ENCODE assay signal across 25 cellular contexts in genomic region chrX:1137531-1137930, GRCh38.
DNase-seq lines count a peak whose midpoint lies in the region; ATAC-seq and TF ChIP-seq lines count a peak whose summit lies in the region.
"Had no signal": no experiment of that assay in that cellular context is flagged by ENCODE, and none has a peak within 500 bp of the region (broad histone marks: within the 10 kb centered on the region; RNA-seq: fewer than 3 reads in every experiment).

No MANE protein-coding gene starts in this region.

- POLR2A ChIA-PET in WTC11 (lab: Charles Lee), result no interaction called here

- no peaks in the 10 kb centered on the region for H3K36me3 ChIP-seq in spleen

- H3K27ac Mint-ChIP-seq in WTC11 (0 out of 2 replicates have a peak overlapping the region, but pooled peaks have one; percentile 9), glutamatergic neuron (ENCODE audit: unreplicated experiment) (peak overlapping the region; percentile 53)
- H3K27ac Mint-ChIP-seq: IgD-negative memory B cell had no signal

- peak; percentile 17 for DNase-seq in activated CD8-positive, alpha-beta memory T cell treated with anti-CD3 and anti-CD28 coated beads for 24 hours
- DNase-seq in activated CD8-positive, alpha-beta memory T cell treated with anti-CD3 and anti-CD28 coated beads, Interleukin-2, amount 50 U/mL, for 4 hours, result no peak
- DNase-seq in WTC11 (ENCODE audit: low spot score), result no peak
- DNase-seq in glutamatergic neuron, result no peak
- DNase-seq in spleen, result peak; percentile 51
- DNase-seq in SW480 (ENCODE audit: low spot score), result no peak
- no peak for DNase-seq in GM19240 (ENCODE audit: insufficient read length, low spot score)
- no peak for DNase-seq in ACHN
- DNase-seq: 8988T, Calu3, DMS79 treated with DMSO at 0.1 percent for 48 hours, GF-D8, GOT3, NCI-H1048, NCI-H1417, NCI-H1694, NCI-H2029 treated with DMSO at 0.1 percent for 48 hours, NCI-H2227 treated with DMSO at 0.1 percent for 48 hours, NCI-H526 treated with DMSO at 0.1 percent for 48 hours, PC-9, RPMI8226, SHP77 had no signal

- TF ChIP-seq CTCF in WTC11 (IDR thresholded peaks at IDR 0.05), result no peak
- no peak for TF ChIP-seq CTCF in glutamatergic neuron (IDR thresholded peaks at IDR 0.05; ENCODE audit: partially characterized antibody, unreplicated experiment)
- TF ChIP-seq CTCF in spleen (IDR thresholded peaks at IDR 0.05 in 8 of 11, conservative IDR thresholded peaks at IDR 0.05 in 3 of 11), result no peak

- H3K36me3 Mint-ChIP-seq in WTC11, result peaks cover 4% of the 10 kb centered on the region; the same call in 1 of the 2 replicates
- H3K36me3 Mint-ChIP-seq in glutamatergic neuron (ENCODE audit: unreplicated experiment), result peaks cover 6% of the 10 kb centered on the region

- ATAC-seq in WTC11, result no peak
- ATAC-seq: HCT116 had no signal

- H3K9me3 ChIP-seq in spleen, result peaks cover 0 to 46% (median 0%) of the 10 kb centered on the region in 8 donors

- no peaks in the 10 kb centered on the region for H3K4me1 ChIP-seq in spleen

- H3K9me3 Mint-ChIP-seq in WTC11 (peaks cover 8% of the 10 kb centered on the region), glutamatergic neuron (ENCODE audit: unreplicated experiment) (peaks cover 4% of the 10 kb centered on the region)

- no peak overlapping the region for H3K4me3 ChIP-seq in spleen
- H3K4me3 ChIP-seq: PC-9 had no signal

- no peak overlapping the region for H3K4me3 Mint-ChIP-seq in WTC11
- no peak overlapping the region for H3K4me3 Mint-ChIP-seq in glutamatergic neuron (ENCODE audit: unreplicated experiment)
- H3K4me3 Mint-ChIP-seq: IgD-negative memory B cell had no signal

- whole genome bisulfite sequencing in spleen, 5 donors, result 77 to 92% (median 83%) methylated on average over 10 of the region's 10 CpGs

- no peaks in the 10 kb centered on the region; the same call in 1 of the 2 replicates for H3K27me3 Mint-ChIP-seq in WTC11 (ENCODE audit: low read depth)
- H3K27me3 Mint-ChIP-seq in glutamatergic neuron (ENCODE audit: unreplicated experiment), result peaks cover 8% of the 10 kb centered on the region
- H3K27me3 Mint-ChIP-seq: IgD-negative memory B cell had no signal

- CTCF ChIA-PET in WTC11 (lab: Charles Lee), result no interaction called here

- in situ Hi-C loops in ACHN (cut with HindIII; ENCODE audit: low pct_ligation_motif_present, low pct_unique_long_range_greater_than_20kb, low sequenced_read_pairs), result no loop called here

- H3K27me3 ChIP-seq in spleen (replicated peaks in 1 of 7), result no peaks in the 10 kb centered on the region

- intact Hi-C loops in spleen (cut with DNase I; ENCODE audit: low total_unique reads), result no loop called here

- no peak overlapping the region for H3K27ac ChIP-seq in spleen
- H3K27ac ChIP-seq: HL-60, PC-9 had no signal

- TF ChIP-seq POLR2A in spleen (IDR thresholded peaks at IDR 0.05), result no peak

- H3K4me1 Mint-ChIP-seq in WTC11 (peaks cover 7% of the 10 kb centered on the region; the same call in 1 of the 2 replicates), glutamatergic neuron (ENCODE audit: low read depth, unreplicated experiment) (peaks cover 6% of the 10 kb centered on the region)
- H3K4me1 Mint-ChIP-seq: IgD-negative memory B cell had no signal

TF ChIP-seq in WTC11, 78 proteins besides CTCF, POLR2A, EP300 and RAD21 (continues in another document):
- TF ChIP-seq ATF2 (CRISPR knock-in tag; IDR thresholded peaks at IDR 0.05; ENCODE audit: borderline replicate concordance, low read depth) (no peak), ATF6 (CRISPR knock-in tag; IDR thresholded peaks at IDR 0.05) (no peak), NFYB (CRISPR knock-in tag; conservative IDR thresholded peaks at IDR 0.05; ENCODE audit: low read depth) (no peak), AR (CRISPR knock-in tag; IDR thresholded peaks at IDR 0.05) (no peak), ZNF425 (CRISPR knock-in tag; conservative IDR thresholded peaks at IDR 0.05) (no peak), GTF2I (CRISPR knock-in tag; conservative IDR thresholded peaks at IDR 0.05) (no peak), RORB (CRISPR knock-in tag; IDR thresholded peaks at IDR 0.05) (no peak), ELF4 (CRISPR knock-in tag; IDR thresholded peaks at IDR 0.05; ENCODE audit: low read depth) (no peak), ATF1 (CRISPR knock-in tag; IDR thresholded peaks at IDR 0.05) (no peak), ZNF396 (CRISPR knock-in tag; IDR thresholded peaks at IDR 0.05; ENCODE audit: borderline replicate concordance) (no peak), ZNF232 (CRISPR knock-in tag; IDR thresholded peaks at IDR 0.05) (no peak), SOX15 (CRISPR knock-in tag; IDR thresholded peaks at IDR 0.05) (no peak), ZNF512 (CRISPR knock-in tag; IDR thresholded peaks at IDR 0.05; ENCODE audit: borderline replicate concordance) (no peak)

Comparison
In these comparisons a context has a peak if more than half of its experiments do, and no peak if none do; other contexts are left out.
1. DNase-seq: peak in activated CD8-positive, alpha-beta memory T cell treated with anti-CD3 and anti-CD28 coated beads for 24 hours (single experiment) and spleen (single experiment); none in activated CD8-positive, alpha-beta memory T cell treated with anti-CD3 and anti-CD28 coated beads, Interleukin-2, amount 50 U/mL, for 4 hours (single experiment), WTC11 (single experiment), glutamatergic neuron (single experiment), SW480 (single experiment), GM19240 (single experiment) and ACHN (single experiment).